In the genomic region with DNA sequence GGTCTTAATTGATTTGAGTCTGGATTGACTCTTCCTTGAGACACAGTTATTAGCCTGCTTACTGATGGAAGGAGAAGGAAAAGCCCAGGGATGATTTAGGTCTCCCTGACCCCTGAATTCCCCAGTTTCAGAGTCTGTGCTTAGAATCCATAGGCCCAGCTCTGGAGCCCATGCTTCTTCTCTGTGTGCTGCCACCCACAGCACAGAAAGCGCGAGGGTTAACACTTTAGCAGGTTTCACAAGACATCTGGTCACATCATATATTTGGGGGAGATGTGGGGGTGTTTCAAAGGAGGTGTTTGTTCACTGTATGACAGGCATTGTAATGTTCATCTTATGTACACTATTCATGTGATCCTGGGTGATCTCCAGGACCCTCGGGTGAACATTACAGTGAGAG, we compare ENCODE assay signal across 33 cellular contexts.
"Had no signal": no experiment of that assay in that cellular context is flagged by ENCODE, and none has a peak within 500 bp of the region (broad histone marks: within the 10 kb centered on the region; RNA-seq: fewer than 3 reads in every experiment).

No MANE protein-coding gene starts in this region.

- ATAC-seq: activated CD4-positive, alpha-beta T cell treated with anti-CD3 and anti-CD28 coated beads for 36 hours; activated CD4-positive, CD25-positive, alpha-beta regulatory T cell treated with anti-CD3 and anti-CD28 coated beads, Interleukin-2, amount 50 U/mL, for 24 hours; activated CD8-positive, alpha-beta T cell treated with anti-CD3 and anti-CD28 coated beads for 36 hours; activated T-helper 17 cell treated with anti-CD3 and anti-CD28 coated beads, Interleukin-2, amount 50 U/mL, for 72 hours; Panc1; WTC11 had no signal

- FAIRE-seq: TTC549 had no signal

- H3K9me3 Mint-ChIP-seq: activated CD8-positive, alpha-beta T cell treated with anti-CD3 and anti-CD28 coated beads for 36 hours; activated naive CD4-positive, alpha-beta T cell treated with anti-CD3 and anti-CD28 coated beads, Interleukin-2, amount 50 U/mL, for 72 hours; activated T-helper 17 cell treated with anti-CD3 and anti-CD28 coated beads, Interleukin-2, amount 50 U/mL, for 72 hours; central memory CD8-positive, alpha-beta T cell; IgD-negative memory B cell; T-helper 1 cell treated with Interleukin-12 subunit alpha and Interleukin-12 subunit beta and Interleukin-4 antibody, amounts not matched to agents 30 μg/mL and 1 μg/mL, for 36 hours; T-helper 2 cell treated with Interferon-gamma antibody and Interleukin-4, amounts not matched to agents 5 μg/mL and 100 μg/mL, for 36 hours; WTC11 had no signal

- H3K4me1 Mint-ChIP-seq: WTC11 had no signal

- H3K9ac ChIP-seq: SK-N-SH had no signal

- H3K4me3 ChIP-seq: cardiac muscle cell, SJCRH30 had no signal

- H3K27ac ChIP-seq: brain microvascular endothelial cell, cardiac muscle cell, SJCRH30 had no signal

- H3K27me3 ChIP-seq: brain microvascular endothelial cell, cardiac muscle cell, SJCRH30 had no signal

- H3K27ac Mint-ChIP-seq: activated CD4-positive, alpha-beta T cell treated with anti-CD3 and anti-CD28 coated beads for 36 hours; activated CD8-positive, alpha-beta T cell treated with anti-CD3 and anti-CD28 coated beads for 36 hours; activated T-helper 17 cell treated with anti-CD3 and anti-CD28 coated beads, Interleukin-2, amount 50 U/mL, for 72 hours; IgD-negative memory B cell; T-helper 1 cell treated with Interleukin-12 subunit alpha and Interleukin-12 subunit beta and Interleukin-4 antibody, amounts not matched to agents 30 μg/mL and 1 μg/mL, for 36 hours; T-helper 2 cell treated with Interferon-gamma antibody and Interleukin-4, amounts not matched to agents 5 μg/mL and 100 μg/mL, for 36 hours; WTC11 had no signal

- H3K9me3 ChIP-seq: SJCRH30, SK-N-SH had no signal

- H3K4me3 Mint-ChIP-seq: activated CD4-positive, alpha-beta T cell treated with anti-CD3 and anti-CD28 coated beads for 36 hours; activated CD8-positive, alpha-beta T cell treated with anti-CD3 and anti-CD28 coated beads for 36 hours; activated T-helper 17 cell treated with anti-CD3 and anti-CD28 coated beads, Interleukin-2, amount 50 U/mL, for 72 hours; central memory CD8-positive, alpha-beta T cell; IgD-negative memory B cell; T-helper 1 cell treated with Interleukin-12 subunit alpha and Interleukin-12 subunit beta and Interleukin-4 antibody, amounts not matched to agents 30 μg/mL and 1 μg/mL, for 36 hours; T-helper 2 cell treated with Interferon-gamma antibody and Interleukin-4, amounts not matched to agents 5 μg/mL and 100 μg/mL, for 36 hours; WTC11 had no signal

- H3K27me3 Mint-ChIP-seq: activated CD4-positive, alpha-beta T cell treated with anti-CD3 and anti-CD28 coated beads for 36 hours; activated CD8-positive, alpha-beta T cell treated with anti-CD3 and anti-CD28 coated beads for 36 hours; activated T-helper 17 cell treated with anti-CD3 and anti-CD28 coated beads, Interleukin-2, amount 50 U/mL, for 72 hours; central memory CD8-positive, alpha-beta T cell; IgD-negative memory B cell had no signal

- DNase-seq: activated CD4-positive, alpha-beta T cell treated with anti-CD3 and anti-CD28 coated beads for 36 hours; activated CD4-positive, alpha-beta T cell treated with anti-CD3 and anti-CD28 coated beads, Interleukin-2, amount 50 U/mL, for 4 hours; activated CD8-positive, alpha-beta T cell treated with anti-CD3 and anti-CD28 coated beads for 36 hours; activated effector memory CD4-positive, alpha-beta T cell treated with anti-CD3 and anti-CD28 coated beads, Interleukin-2, amount 50 U/mL, for 16 hours; activated naive CD4-positive, alpha-beta T cell treated with Interleukin-2 at 50 U/mL for 16 hours; activated T-cell treated with anti-CD3 and anti-CD28 coated beads, Interleukin-2, amount 50 U/mL, for 48 hours; amniotic stem cell; aorta; brain microvascular endothelial cell; Karpas-422; KBM-7; NCI-H1105; NCI-H1417 treated with DMSO at 0.1 percent for 48 hours; NCI-H187 treated with DMSO at 0.1 percent for 48 hours; NCI-H2081; NCI-H226; NCI-H446 treated with DMSO at 0.1 percent for 48 hours; NCI-H524; NCI-H69; SHP77; SJCRH30; SK-N-SH had no signal

- H3K4me1 ChIP-seq: SJCRH30 had no signal

- H3K4me2 ChIP-seq: SK-N-SH had no signal
